8 cellular contexts compared by ENCODE assay signal in the genomic region with DNA sequence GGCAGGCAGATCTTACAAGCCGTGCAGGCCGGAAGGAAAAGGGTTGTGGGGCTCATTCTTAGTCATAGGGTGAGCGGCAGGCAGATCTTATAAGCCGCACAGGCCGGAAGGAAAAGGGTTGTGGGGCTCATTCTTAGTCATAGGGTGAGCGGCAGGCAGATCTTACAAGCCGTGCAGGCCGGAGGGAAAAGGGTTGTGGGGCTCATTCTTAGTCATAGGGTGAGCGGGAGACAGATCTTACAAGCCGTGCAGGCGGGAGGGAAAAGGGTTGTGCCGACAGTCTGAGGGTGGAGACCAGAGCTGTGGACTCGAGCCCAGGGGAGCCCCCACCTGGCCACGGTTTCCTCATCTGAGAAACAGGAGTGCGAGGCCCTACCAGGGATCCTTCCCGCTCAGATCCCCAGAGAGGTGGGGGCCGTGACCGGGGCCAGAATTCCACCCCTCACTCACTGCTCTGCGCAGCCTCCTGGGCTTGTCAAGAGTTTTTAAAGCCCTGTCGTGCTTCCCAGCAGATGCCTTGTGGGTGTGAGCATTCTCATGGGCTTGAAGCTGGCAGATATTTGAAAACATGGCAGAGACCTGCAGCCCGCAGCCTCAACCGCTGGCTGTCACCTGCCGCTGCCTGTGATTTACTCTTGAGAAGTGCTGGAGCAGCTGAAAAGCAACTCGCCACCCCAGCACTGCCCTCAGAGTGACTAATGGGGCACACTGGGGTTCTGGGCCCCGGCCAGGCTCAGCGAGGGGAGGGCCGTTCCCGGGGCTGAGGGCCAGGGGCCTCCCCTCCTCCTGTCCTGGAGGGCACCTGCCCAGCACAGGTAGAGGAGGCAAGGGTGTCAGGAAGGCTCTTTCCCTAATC. TPM values are rescaled to one million over a fixed set of nuclear protein-coding genes. Genes with fewer than 3 reads are reported as not detected.
DNase-seq lines count a peak whose midpoint lies in the region; ATAC-seq and TF ChIP-seq lines count a peak whose summit lies in the region.

No MANE protein-coding gene starts in this region.

- no peak overlapping the region for H3K9ac ChIP-seq in mucosa of rectum (ENCODE audit: low read depth in 1 of 2, low read length in 2 of 2)

- H3K4me3 Mint-ChIP-seq in brain, result peak overlapping the region in 1 of 5 experiments; percentile 23

- peaks cover 0 to 3% (median 0%) of the 10 kb centered on the region in 5 experiments for H3K9me3 Mint-ChIP-seq in brain

- peak; percentile 70 for ATAC-seq in GM19455 (IDR thresholded peaks at IDR 0.05; ENCODE audit: unreplicated experiment)

- peak; percentile 79 for DNase-seq in AG08395 (ENCODE audit: low spot score)
- DNase-seq in HK-2 (ENCODE audit: unreplicated experiment), result peak; percentile 88
- DNase-seq in UCSD-AML1 (lab: John Stamatoyannopoulos, UW; ENCODE audit: unreplicated experiment), result peak; percentile 85
- peak; percentile 58 to 76 (median 70) for DNase-seq in stimulated activated naive CD4-positive, alpha-beta T cell (lab: John Stamatoyannopoulos, UW)
- no peak for DNase-seq in NCI-H345 (lab: John Stamatoyannopoulos, UW)

- H3K27me3 ChIP-seq in mucosa of rectum (ENCODE audit: control insufficient read depth in 2 of 2, insufficient read depth in 2 of 2, low read length in 2 of 2), result peaks cover 7 to 8% of the 10 kb centered on the region in 2 donors

- H3K36me3 Mint-ChIP-seq in brain, result no peaks in the 10 kb centered on the region

- no peaks in the 10 kb centered on the region for H3K9me3 ChIP-seq in mucosa of rectum (ENCODE audit: control insufficient read depth in 2 of 2, low read length in 2 of 2)

- peaks cover 0 to 12% of the 10 kb centered on the region in 2 donors for H3K4me1 ChIP-seq in mucosa of rectum (ENCODE audit: control insufficient read depth in 2 of 2, insufficient read depth in 2 of 2, low read length in 2 of 2)

- H3K4me1 Mint-ChIP-seq in brain, result peaks cover 63% of the 10 kb centered on the region

- peak overlapping the region; percentile 29 to 65 for H3K27ac ChIP-seq in mucosa of rectum (ENCODE audit: low read depth in 2 of 2, low read length in 2 of 2)

- no peak for TF ChIP-seq CTCF in brain (conservative IDR thresholded peaks at IDR 0.05)

- no peaks in the 10 kb centered on the region for H3K36me3 ChIP-seq in mucosa of rectum (ENCODE audit: control insufficient read depth in 2 of 2, insufficient read depth in 2 of 2, low read length in 2 of 2)

- H3K27ac Mint-ChIP-seq in brain, result peak overlapping the region in 4 of 5 experiments; percentile 12 to 87 (median 74)

- peaks cover 5% of the 10 kb centered on the region for H3K27me3 Mint-ChIP-seq in brain

- H3K4me3 ChIP-seq in mucosa of rectum (ENCODE audit: low read length in 2 of 2), result peak overlapping the region in 1 of 2 donors; percentile 61

RNA-seq across cellular contexts. Expression of a gene that starts 31.9 kb away (rescaled TPM):
- 0.48 TPM for polyA plus RNA-seq in brain (ENCODE audit: insufficient read depth, low read depth, low replicate concordance)

RNA-seq across cellular contexts. Expression of a gene that starts 55.8 kb away (rescaled TPM):
- polyA plus RNA-seq in brain (ENCODE audit: insufficient read depth, low read depth, low replicate concordance), result 11.8 TPM
